ENCODE assay signal across 9 cellular contexts in genomic region chr19:45440873-45441654, GRCh38. TPM values are rescaled to one million over a fixed set of nuclear protein-coding genes. Genes with fewer than 3 reads are reported as not detected.
DNase-seq lines count a peak whose midpoint lies in the region; ATAC-seq and TF ChIP-seq lines count a peak whose summit lies in the region.
"Had no signal": no experiment of that assay in that cellular context is flagged by ENCODE, and none has a peak within 500 bp of the region (broad histone marks: within the 10 kb centered on the region; RNA-seq: fewer than 3 reads in every experiment).

No MANE protein-coding gene starts in this region.

- ATAC-seq in effector memory CD8-positive, alpha-beta T cell (replicated peaks) = no peak
- ATAC-seq in psoas muscle (no peak), HG02798 (IDR thresholded peaks at IDR 0.05; ENCODE audit: poor library complexity, unreplicated experiment) (no peak)

- peak overlapping the region; percentile 35 to 92 for H3K27ac Mint-ChIP-seq in effector memory CD8-positive, alpha-beta T cell

- intact Hi-C loops in psoas muscle (cut with DNase I) (no loop called here), adrenal gland (cut with DNase I) (loop anchor here in 1 of 2 donors (5.0 kb wide), 1 partner anchor 36 kb away; no protein-coding TSS in a partner anchor)

- H3K36me3 Mint-ChIP-seq in effector memory CD8-positive, alpha-beta T cell (ENCODE audit: insufficient read depth) = peaks cover 18% of the 10 kb centered on the region

- H3K4me3 ChIP-seq in psoas muscle = no peak overlapping the region
- no peak overlapping the region for H3K4me3 ChIP-seq in adrenal gland

- H3K27me3 ChIP-seq in psoas muscle (ENCODE audit: insufficient read depth in 3 of 3, low read length in 2 of 3) (no peaks in the 10 kb centered on the region), adrenal gland (no peaks in the 10 kb centered on the region)

- WGBS in psoas muscle, 3 donors = 83 to 90% (median 90%) methylated on average over 9 of the region's 9 CpGs
- 88 to 92% (median 91%) methylated on average over 8 to 9 of the region's 9 CpGs for WGBS in adrenal gland, 4 donors

- H3K27ac ChIP-seq in psoas muscle (peak overlapping the region; percentile 95), adrenal gland (peak overlapping the region in 2 of 5 donors; percentile 96)

- H3K4me1 Mint-ChIP-seq in effector memory CD8-positive, alpha-beta T cell (ENCODE audit: low read depth in 2 of 2) = peaks cover 39 to 43% of the 10 kb centered on the region in 2 donors

- H3K36me3 ChIP-seq in psoas muscle (ENCODE audit: insufficient read depth in 1 of 2, low read depth in 1 of 2) (no peaks in the 10 kb centered on the region), adrenal gland (replicated peaks in 1 of 2) (no peaks in the 10 kb centered on the region)

- no peaks in the 10 kb centered on the region for H3K9me3 Mint-ChIP-seq in effector memory CD8-positive, alpha-beta T cell

- DNase-seq in ELR (ENCODE audit: low read depth) (peak; percentile 62), NCI-H82 treated with DMSO at 0.1 percent for 48 hours (lab: John Stamatoyannopoulos, UW; ENCODE audit: unreplicated experiment) (peak; percentile 21), psoas muscle (no peak), NCI-H1436 treated with DMSO at 0.1 percent for 48 hours (lab: John Stamatoyannopoulos, UW) (no peak), adrenal gland (no peak), NOMO-1 treated with dmso at 0.1 percent for 144 hours (lab: John Stamatoyannopoulos, UW; ENCODE audit: unreplicated experiment) (no peak)
- DNase-seq in effector memory CD8-positive, alpha-beta T cell = no peak
- DNase-seq: head of caudate nucleus had no signal

- H3K9me3 ChIP-seq in psoas muscle (no peaks in the 10 kb centered on the region), adrenal gland (replicated peaks in 1 of 3) (no peaks in the 10 kb centered on the region)

- TF ChIP-seq POLR2A in adrenal gland (IDR thresholded peaks at IDR 0.05) = no peak

- H3K4me3 Mint-ChIP-seq in effector memory CD8-positive, alpha-beta T cell = peak overlapping the region; percentile 74 to 80

- TF ChIP-seq CTCF in psoas muscle (IDR thresholded peaks at IDR 0.05) (no peak), adrenal gland (IDR thresholded peaks at IDR 0.05) (no peak)

- H3K4me1 ChIP-seq in psoas muscle (peaks cover 17% of the 10 kb centered on the region), adrenal gland (replicated peaks in 1 of 2) (peaks cover 17 to 21% of the 10 kb centered on the region in 2 donors)

- no peaks in the 10 kb centered on the region for H3K27me3 Mint-ChIP-seq in effector memory CD8-positive, alpha-beta T cell

RNA-seq across cellular contexts. Expression of gene ERCC1, which starts 17.3 kb away (rescaled TPM):
- total RNA-seq in psoas muscle (100 to 1,000 TPM in 1 of 4 donors, 10 to 100 TPM in 3; 59.5 to 145 (median 74.2) TPM), adrenal gland (100 to 1,000 TPM in 2 of 8 donors, 10 to 100 TPM in 6; 63.6 to 107 (median 90.4) TPM)
- polyA plus RNA-seq in psoas muscle (1,000 to 10,000 TPM in 1 of 3 donors, 10 to 100 TPM in 2; 84.6 to 2,153 (median 96.4) TPM), adrenal gland (10 to 100 TPM; 62.9 to 89.2 (median 87.0) TPM)

RNA-seq across cellular contexts. Expression of gene FOSB, which starts 26.7 kb away (rescaled TPM):
- total RNA-seq in psoas muscle = 1 to 10 TPM in 3 of 4 donors, under 1 TPM in 1; 0.32 to 9.4 (median 1.7) TPM
- 1 to 10 TPM in 1 of 3 donors, under 1 TPM in 2; 0.41 to 5.4 (median 0.65) TPM for polyA plus RNA-seq in psoas muscle
- 10 to 100 TPM in 1 of 8 donors, 1 to 10 TPM in 7; 1.0 to 21.7 (median 2.8) TPM for total RNA-seq in adrenal gland
- 10 to 100 TPM in 1 of 3 donors, 1 to 10 TPM in 1, under 1 TPM in 1; 0.95 to 11.1 (median 4.3) TPM for polyA plus RNA-seq in adrenal gland

RNA-seq across cellular contexts. Expression of gene POLR1G, which starts 34.6 kb away (rescaled TPM):
- 1 to 10 TPM; 6.0 to 9.6 (median 7.1) TPM for total RNA-seq in psoas muscle
- polyA plus RNA-seq in psoas muscle = 10 to 100 TPM in 2 of 3 donors, 1 to 10 TPM in 1; 8.8 to 12.5 (median 11.3) TPM
- total RNA-seq in adrenal gland = 1 to 10 TPM; 3.6 to 9.2 (median 6.7) TPM
- polyA plus RNA-seq in adrenal gland = 10 to 100 TPM in 1 of 3 donors, 1 to 10 TPM in 2; 3.1 to 11.3 (median 9.5) TPM

RNA-seq across cellular contexts. Expression of gene PPP1R13L, which starts 36.2 kb away (rescaled TPM):
- total RNA-seq in psoas muscle (1 to 10 TPM; 4.1 to 6.9 (median 5.8) TPM), adrenal gland (10 to 100 TPM; 11.0 to 55.7 (median 37.1) TPM)
- polyA plus RNA-seq in psoas muscle (10 to 100 TPM in 1 of 3 donors, 1 to 10 TPM in 2; 1.8 to 21.4 (median 1.9) TPM), adrenal gland (10 to 100 TPM; 11.9 to 95.2 (median 35.2) TPM)

RNA-seq across cellular contexts. Expression of gene RTN2, which starts 55.8 kb away (rescaled TPM):
- 100 to 1,000 TPM; 214 to 272 (median 242) TPM for total RNA-seq in psoas muscle
- 100 to 1,000 TPM in 1 of 3 donors, 10 to 100 TPM in 2; 46.6 to 199 (median 85.8) TPM for polyA plus RNA-seq in psoas muscle
- 10 to 100 TPM in 7 of 8 donors, 1 to 10 TPM in 1; 8.6 to 65.8 (median 20.7) TPM for total RNA-seq in adrenal gland
- 10 to 100 TPM in 1 of 3 donors, 1 to 10 TPM in 2; 4.8 to 11.8 (median 7.4) TPM for polyA plus RNA-seq in adrenal gland

Comparison
In these comparisons a context has a peak if more than half of its experiments do, and no peak if none do; other contexts are left out.
1. DNase-seq: peak in ELR (single experiment) and NCI-H82 treated with DMSO at 0.1 percent for 48 hours (single experiment); none in effector memory CD8-positive, alpha-beta T cell (0 of 3), psoas muscle (0 of 2), NCI-H1436 treated with DMSO at 0.1 percent for 48 hours (single experiment), adrenal gland (0 of 7) and NOMO-1 treated with dmso at 0.1 percent for 144 hours (single experiment).